ENCODE assay signal across 28 cellular contexts in genomic region chr3:50586763-50587070, GRCh38. TPM values are rescaled to one million over a fixed set of nuclear protein-coding genes. Genes with fewer than 3 reads are reported as not detected.
DNase-seq lines count a peak whose midpoint lies in the region; ATAC-seq, FAIRE-seq and TF ChIP-seq lines count a peak whose summit lies in the region.
"Had no signal": no experiment of that assay in that cellular context is flagged by ENCODE, and none has a peak within 500 bp of the region (broad histone marks: within the 10 kb centered on the region; RNA-seq: fewer than 3 reads in every experiment).

No MANE protein-coding gene starts in this region.

- intact Hi-C loops in K562 (cut with micrococcal nuclease): no loop called here

- H3K36me3 Mint-ChIP-seq in activated T-cell treated with anti-CD3 and anti-CD28 coated beads, Interleukin-2, amount 50 U/mL, for 24 hours (ENCODE audit: low read depth): peaks cover 73% of the 10 kb centered on the region

- H2AFZ ChIP-seq in K562 (ENCODE audit: low read depth, low read length): no peak overlapping the region
- H2AFZ ChIP-seq: hepatocyte had no signal

- no peaks in the 10 kb centered on the region for H3K9me3 Mint-ChIP-seq in activated T-cell treated with anti-CD3 and anti-CD28 coated beads, Interleukin-2, amount 50 U/mL, for 24 hours
- H3K9me3 Mint-ChIP-seq: natural killer cell treated with Interleukin-12 subunit alpha and Interleukin-12 subunit beta and Interleukin-15 and Interleukin-18, amount 100 ng/mL, for 72 hours had no signal

- no peak for FAIRE-seq in K562 (lab: Jason Lieb, UNC)
- FAIRE-seq: islet of Langerhans, small intestine had no signal

- no peak for TF ChIP-seq POLR2A in K562 (conservative IDR thresholded peaks at IDR 0.05)

- H3K9ac ChIP-seq in K562 (ENCODE audit: insufficient read depth in 1 of 2, low read depth in 2 of 2, low read length in 2 of 2) (peak overlapping the region; percentile 14 to 68; a peak in 1 of 4 replicates), skeletal muscle tissue (ENCODE audit: low read depth in 1 of 3, low read length in 3 of 3) (peak overlapping the region in 1 of 3 donors; percentile 57)

- WGBS in K562 (ENCODE audit: insufficient coverage, low coverage, missing lambda C conversion rate): 37% methylated on average over 3 of the region's 3 CpGs

- H3K4me1 Mint-ChIP-seq in activated T-cell treated with anti-CD3 and anti-CD28 coated beads, Interleukin-2, amount 50 U/mL, for 24 hours (ENCODE audit: low read depth): peaks cover 91% of the 10 kb centered on the region

- CTCF ChIA-PET in K562 (lab: Yijun Ruan, JAX; ENCODE audit: low intra/inter-chr PET ratio): no interaction called here

- H3K27me3 Mint-ChIP-seq in activated T-cell treated with anti-CD3 and anti-CD28 coated beads, Interleukin-2, amount 50 U/mL, for 24 hours: no peaks in the 10 kb centered on the region
- H3K27me3 Mint-ChIP-seq: natural killer cell treated with Interleukin-12 subunit alpha and Interleukin-12 subunit beta and Interleukin-15 and Interleukin-18, amount 100 ng/mL, for 72 hours had no signal

- TF ChIP-seq CTCF in K562 (IDR thresholded peaks at IDR 0.05 in 2 of 3, conservative IDR thresholded peaks at IDR 0.05 in 1 of 3; ENCODE audit: insufficient read depth in 2 of 3, low read depth in 1 of 3, low read length in 3 of 3): no peak

- peak overlapping the region; percentile 99 for H3K27ac Mint-ChIP-seq in activated T-cell treated with anti-CD3 and anti-CD28 coated beads, Interleukin-2, amount 50 U/mL, for 24 hours

- H3K9me3 ChIP-seq in KOPT-K1 (ENCODE audit: insufficient read depth, low read length, poor library complexity, severe bottlenecking): no peaks in the 10 kb centered on the region
- no peaks in the 10 kb centered on the region for H3K9me3 ChIP-seq in K562 (replicated peaks; ENCODE audit: control insufficient read depth, insufficient read depth, low read depth, low read length)
- H3K9me3 ChIP-seq in skeletal muscle tissue (ENCODE audit: control insufficient read depth in 3 of 3, low read length in 3 of 3): no peaks in the 10 kb centered on the region
- H3K9me3 ChIP-seq: body of pancreas, colonic mucosa, vagina had no signal

- TF ChIP-seq EP300 in K562 (IDR thresholded peaks at IDR 0.05; ENCODE audit: low read length): no peak

- TF ChIP-seq RAD21 in K562 (CRISPR knock-in tag; conservative IDR thresholded peaks at IDR 0.05 in 1 of 2, IDR thresholded peaks at IDR 0.05 in 1 of 2): no peak

- in situ Hi-C loops in K562 (cut with MboI): no loop called here

- no peak for DNase-seq in activated T-cell treated with anti-CD3 and anti-CD28 coated beads, Interleukin-2, amount 50 U/mL, for 24 hours
- DNase-seq in activated T-cell treated with anti-CD3 and anti-CD28 coated beads, Interleukin-2, amount 50 U/mL, for 48 hours: no peak
- DNase-seq in K562 (ENCODE audit: extremely low read depth in 1 of 4, low spot score in 3 of 4) (no peak), NCI-H1417 treated with DMSO at 0.1 percent for 48 hours (lab: John Stamatoyannopoulos, UW) (no peak)
- DNase-seq: activated gamma-delta T cell; body of pancreas; C1 segment of cervical spinal cord; colonic mucosa; GF-D8; H7; mesendoderm; NCI-H1105; NCI-H526; posterior cingulate gyrus; small intestine; stimulated activated CD4-positive, alpha-beta T cell treated with anti-CD3 and anti-CD28 coated beads, Interleukin-4, amount 100 ng/mL, for 1 hour; substantia nigra; SW 1271 had no signal

- H3K36me3 ChIP-seq in KOPT-K1 (ENCODE audit: insufficient read depth, low read length): peaks cover 43% of the 10 kb centered on the region
- H3K36me3 ChIP-seq in K562 (ENCODE audit: control insufficient read depth, insufficient read depth, low read length): peaks cover 19% of the 10 kb centered on the region; the same call in 2 of the 3 replicates
- peaks cover 0 to 3% (median under 1%) of the 10 kb centered on the region in 3 donors for H3K36me3 ChIP-seq in skeletal muscle tissue (ENCODE audit: control insufficient read depth in 3 of 3, insufficient read depth in 3 of 3, low read length in 3 of 3)
- H3K36me3 ChIP-seq: colonic mucosa, vagina had no signal

- BruUV-seq in K562 (replicated peaks; lab: Mats Ljungman, UMichigan): no TSS peak

- H3K4me1 ChIP-seq in K562 (replicated peaks in 1 of 2; ENCODE audit: control insufficient read depth in 2 of 2, insufficient read depth in 2 of 2, low read length in 2 of 2): peaks cover 37 to 39% of the 10 kb centered on the region in 2 experiments
- H3K4me1 ChIP-seq in skeletal muscle tissue (ENCODE audit: control insufficient read depth in 3 of 3, insufficient read depth in 3 of 3, low read length in 3 of 3): peaks cover 73 to 87% (median 79%) of the 10 kb centered on the region in 3 donors
- H3K4me1 ChIP-seq: colonic mucosa had no signal

- H3K4me2 ChIP-seq in K562 (ENCODE audit: insufficient read depth, low read length): no peak overlapping the region
- H3K4me2 ChIP-seq: hepatocyte had no signal

- no peaks in the 10 kb centered on the region for H4K20me1 ChIP-seq in K562 (replicated peaks; ENCODE audit: control insufficient read depth, insufficient read depth, low read length)

- H3K27ac ChIP-seq in KOPT-K1 (ENCODE audit: low read depth, low read length, poor library complexity, severe bottlenecking) (peak overlapping the region; percentile 100), K562 (ENCODE audit: extremely low read depth, low read depth, low read length) (peak overlapping the region; percentile 35; the same call in 1 of the 3 replicates), skeletal muscle tissue (ENCODE audit: low read depth, low read length) (peak overlapping the region; percentile 15)
- H3K27ac ChIP-seq: body of pancreas, colonic mucosa, hepatocyte, vagina, VCaP had no signal

- H3K9me1 ChIP-seq in K562 (ENCODE audit: control insufficient read depth, insufficient read depth, low read length): no peaks in the 10 kb centered on the region

- no peaks in the 10 kb centered on the region for H3K79me2 ChIP-seq in K562 (ENCODE audit: control insufficient read depth, insufficient read depth, low read length)
- H3K79me2 ChIP-seq: hepatocyte had no signal

- POLR2A ChIA-PET in K562 (lab: Yijun Ruan, JAX): interaction anchor here (0.6 to 2.3 kb wide), 6 partner anchors 9 to 1376 kb away, joined by 3 to 9 read pairs (median 4); partner anchors contain the start of gene HEMK1

- no peak overlapping the region for H3K4me3 Mint-ChIP-seq in activated T-cell treated with anti-CD3 and anti-CD28 coated beads, Interleukin-2, amount 50 U/mL, for 24 hours

- H3K27me3 ChIP-seq in K562 (ENCODE audit: control insufficient read depth in 2 of 2, insufficient read depth in 2 of 2, low read length in 2 of 2) (no peaks in the 10 kb centered on the region), skeletal muscle tissue (ENCODE audit: control insufficient read depth in 3 of 3, insufficient read depth in 3 of 3, low read length in 3 of 3) (no peaks in the 10 kb centered on the region)
- H3K27me3 ChIP-seq: body of pancreas, colonic mucosa, hepatocyte, vagina had no signal

- no peak for ATAC-seq in K562
- no peak for ATAC-seq in HG03442 (IDR thresholded peaks at IDR 0.05; ENCODE audit: unreplicated experiment)
- ATAC-seq in GM19452 (IDR thresholded peaks at IDR 0.05; ENCODE audit: unreplicated experiment): no peak
- ATAC-seq: body of pancreas; GM12878; natural killer cell treated with Interleukin-12 subunit alpha and Interleukin-12 subunit beta and Interleukin-15 and Interleukin-18, amount 100 ng/mL, for 72 hours had no signal

- H3K4me3 ChIP-seq in K562 (no peak overlapping the region), skeletal muscle tissue (ENCODE audit: low read length in 3 of 3) (no peak overlapping the region)
- H3K4me3 ChIP-seq: body of pancreas, colonic mucosa, GM12878, hepatocyte, vagina had no signal

RNA-seq across cellular contexts. Expression of gene HEMK1, which starts 17.4 kb away (rescaled TPM):
- 44.0 and 89.1 TPM in 2 replicates for total RNA-seq in K562 (2011; cell fraction: chromatin; rRNA removed; ENCODE audit: low replicate concordance)
- 41.2 and 43.2 TPM in 2 replicates for total RNA-seq in K562 (2011; cell fraction: nucleolus; rRNA removed)
- total RNA-seq in K562 (2011; cell fraction: nucleoplasm; rRNA removed): 47.0 and 67.9 TPM in 2 replicates
- total RNA-seq in K562 (2014; rRNA removed) (8.0 and 13.7 TPM in 2 replicates), K562 (2014; rRNA removed; fragmentation: Illumina TruSeq; extraction: Trizol) (8.0 and 10.9 TPM in 2 replicates), K562 (2015; rRNA removed; fragmentation: Illumina TruSeq; extraction: Trizol) (9.7 and 11.4 TPM in 2 replicates), K562 (2021) (15.9 and 16.8 TPM in 2 replicates), skeletal muscle tissue (7.8 TPM)
- polyA plus RNA-seq in K562 (2011; rRNA removed) (12.1 and 13.5 TPM in 2 replicates), K562 (2014; fragmentation: Illumina TruSeq; extraction: Trizol) (12.3 and 13.2 TPM in 2 replicates), K562 (2014; fragmentation: Nextera tagmentation; extraction: Ambion mirVana) (1 to 10 TPM; 2.0 to 5.2 TPM), K562 (2014; rRNA removed) (13.9 and 17.8 TPM in 2 replicates)
- 12.1 and 20.2 TPM in 2 replicates for polyA plus RNA-seq in K562 (2011; cell fraction: cytosol; rRNA removed)
- 58.3 and 71.6 TPM in 2 replicates for polyA plus RNA-seq in K562 (2011; cell fraction: nucleus; rRNA removed)
- 11.0 and 19.9 TPM in 2 replicates for polyA plus RNA-seq in K562 (2012)
- 8.5 and 8.9 TPM in 2 replicates for polyA minus RNA-seq in K562 (2011; rRNA and poly(A)+ RNA removed)
- 4.0 and 4.7 TPM in 2 replicates for polyA minus RNA-seq in K562 (2011; cell fraction: cytosol; rRNA and poly(A)+ RNA removed)
- 19.1 and 28.0 TPM in 2 replicates for polyA minus RNA-seq in K562 (2011; cell fraction: nucleus; rRNA and poly(A)+ RNA removed)

RNA-seq across cellular contexts. Expression of gene C3orf18, which starts 19.2 kb away (rescaled TPM):
- 1.4 and 3.5 TPM in 2 replicates for total RNA-seq in K562 (2011; cell fraction: chromatin; rRNA removed; ENCODE audit: low replicate concordance)
- total RNA-seq in K562 (2011; cell fraction: nucleolus; rRNA removed): 1.7 and 2.3 TPM in 2 replicates
- total RNA-seq in K562 (2011; cell fraction: nucleoplasm; rRNA removed): 1.2 and 1.4 TPM in 2 replicates
- total RNA-seq in K562 (2014; rRNA removed) (0.95 and 1.3 TPM in 2 replicates), K562 (2014; rRNA removed; fragmentation: Illumina TruSeq; extraction: Trizol) (0.83 and 1.1 TPM in 2 replicates), K562 (2015; rRNA removed; fragmentation: Illumina TruSeq; extraction: Trizol) (0.94 and 1.4 TPM in 2 replicates), K562 (2021) (0.65 and 2.0 TPM in 2 replicates), skeletal muscle tissue (11.5 TPM)
- polyA plus RNA-seq in K562 (2011; rRNA removed) (2.3 and 3.9 TPM in 2 replicates), K562 (2014; fragmentation: Illumina TruSeq; extraction: Trizol) (0.91 and 1.5 TPM in 2 replicates), K562 (2014; fragmentation: Nextera tagmentation; extraction: Ambion mirVana) (under 1 TPM; 0.01 to 0.14 TPM), K562 (2014; rRNA removed) (0.38 and 0.82 TPM in 2 replicates)
- 4.6 and 5.2 TPM in 2 replicates for polyA plus RNA-seq in K562 (2011; cell fraction: cytosol; rRNA removed)
- polyA plus RNA-seq in K562 (2011; cell fraction: nucleus; rRNA removed): 5.5 and 6.0 TPM in 2 replicates
- 1.7 and 2.7 TPM in 2 replicates for polyA plus RNA-seq in K562 (2012)
- polyA minus RNA-seq in K562 (2011; rRNA and poly(A)+ RNA removed): 1.6 and 1.9 TPM in 2 replicates
- polyA minus RNA-seq in K562 (2011; cell fraction: cytosol; rRNA and poly(A)+ RNA removed): 0.73 and 2.0 TPM in 2 replicates
- 1.1 and 1.4 TPM in 2 replicates for polyA minus RNA-seq in K562 (2011; cell fraction: nucleus; rRNA and poly(A)+ RNA removed)

RNA-seq across cellular contexts. Expression of gene CISH, which starts 24.9 kb away (rescaled TPM):
- total RNA-seq in K562 (2011; cell fraction: chromatin; rRNA removed; ENCODE audit: low replicate concordance): 49.9 and 136 TPM in 2 replicates
- 106 and 113 TPM in 2 replicates for total RNA-seq in K562 (2011; cell fraction: nucleolus; rRNA removed)
- total RNA-seq in K562 (2011; cell fraction: nucleoplasm; rRNA removed): 71.7 and 77.8 TPM in 2 replicates
- total RNA-seq in K562 (2014; rRNA removed): 18.3 and 34.5 TPM in 2 replicates
- total RNA-seq in K562 (2014; rRNA removed; fragmentation: Illumina TruSeq; extraction: Trizol): 5.1 and 6.9 TPM in 2 replicates
- 12.8 and 15.2 TPM in 2 replicates for total RNA-seq in K562 (2015; rRNA removed; fragmentation: Illumina TruSeq; extraction: Trizol)
- 47.7 and 48.8 TPM in 2 replicates for total RNA-seq in K562 (2021)
- 24.8 and 59.4 TPM in 2 replicates for polyA plus RNA-seq in K562 (2011; rRNA removed)
- polyA plus RNA-seq in K562 (2011; cell fraction: cytosol; rRNA removed): 64.1 and 81.7 TPM in 2 replicates
- 104 and 152 TPM in 2 replicates for polyA plus RNA-seq in K562 (2011; cell fraction: nucleus; rRNA removed)
- polyA plus RNA-seq in K562 (2012): 53.6 and 84.7 TPM in 2 replicates
- polyA plus RNA-seq in K562 (2014; fragmentation: Illumina TruSeq; extraction: Trizol): 41.9 and 52.8 TPM in 2 replicates
- polyA plus RNA-seq in K562 (2014; fragmentation: Nextera tagmentation; extraction: Ambion mirVana): 1 to 10 TPM; 1.7 to 3.5 TPM
- polyA plus RNA-seq in K562 (2014; rRNA removed): 29.2 and 38.1 TPM in 2 replicates
- 30.2 and 35.6 TPM in 2 replicates for polyA minus RNA-seq in K562 (2011; rRNA and poly(A)+ RNA removed)
- polyA minus RNA-seq in K562 (2011; cell fraction: cytosol; rRNA and poly(A)+ RNA removed): 50.6 and 68.9 TPM in 2 replicates
- polyA minus RNA-seq in K562 (2011; cell fraction: nucleus; rRNA and poly(A)+ RNA removed): 72.0 and 98.5 TPM in 2 replicates
- 4.7 TPM for total RNA-seq in skeletal muscle tissue

RNA-seq across cellular contexts. Expression of gene MAPKAPK3, which starts 30.2 kb away (rescaled TPM):
- 27.9 and 57.1 TPM in 2 replicates for total RNA-seq in K562 (2011; cell fraction: chromatin; rRNA removed; ENCODE audit: low replicate concordance)
- total RNA-seq in K562 (2011; cell fraction: nucleolus; rRNA removed): 43.4 and 54.2 TPM in 2 replicates
- total RNA-seq in K562 (2011; cell fraction: nucleoplasm; rRNA removed): 39.5 and 46.4 TPM in 2 replicates
- total RNA-seq in K562 (2014; rRNA removed) (43.3 and 51.5 TPM in 2 replicates), K562 (2014; rRNA removed; fragmentation: Illumina TruSeq; extraction: Trizol) (29.9 and 33.3 TPM in 2 replicates), K562 (2015; rRNA removed; fragmentation: Illumina TruSeq; extraction: Trizol) (40.0 and 41.2 TPM in 2 replicates), K562 (2021) (49.6 and 55.1 TPM in 2 replicates), skeletal muscle tissue (20.9 TPM)
- polyA plus RNA-seq in K562 (2011; rRNA removed) (56.4 and 60.2 TPM in 2 replicates), K562 (2014; fragmentation: Illumina TruSeq; extraction: Trizol) (54.0 and 55.2 TPM in 2 replicates), K562 (2014; fragmentation: Nextera tagmentation; extraction: Ambion mirVana) (10 to 100 TPM in 1 of 2 experiments, 1 to 10 TPM in 1; 8.0 to 12.2 TPM), K562 (2014; rRNA removed) (34.5 and 47.2 TPM in 2 replicates)
- polyA plus RNA-seq in K562 (2011; cell fraction: cytosol; rRNA removed): 66.5 and 92.3 TPM in 2 replicates
- polyA plus RNA-seq in K562 (2011; cell fraction: nucleus; rRNA removed): 53.3 and 62.7 TPM in 2 replicates
- 47.4 and 54.4 TPM in 2 replicates for polyA plus RNA-seq in K562 (2012)
- 42.4 and 60.6 TPM in 2 replicates for polyA minus RNA-seq in K562 (2011; rRNA and poly(A)+ RNA removed)
- 22.8 and 28.5 TPM in 2 replicates for polyA minus RNA-seq in K562 (2011; cell fraction: cytosol; rRNA and poly(A)+ RNA removed)
- 17.6 and 22.2 TPM in 2 replicates for polyA minus RNA-seq in K562 (2011; cell fraction: nucleus; rRNA and poly(A)+ RNA removed)

Comparison
In these comparisons a context has a peak if more than half of its experiments do, and no peak if none do; other contexts are left out.
1. H3K27ac ChIP-seq: peak in every context shown above with its lines; median percentile 100 in KOPT-K1; 35 in K562; 15 in skeletal muscle tissue.